ENCODE assay signal across 9 cellular contexts in genomic region chr20:7926767-7927166, GRCh38. TPM values are rescaled to one million over a fixed set of nuclear protein-coding genes. Genes with fewer than 3 reads are reported as not detected.
DNase-seq lines count a peak whose midpoint lies in the region; ATAC-seq, FAIRE-seq and TF ChIP-seq lines count a peak whose summit lies in the region.
"Had no signal": no experiment of that assay in that cellular context is flagged by ENCODE, and none has a peak within 500 bp of the region (broad histone marks: within the 10 kb centered on the region; RNA-seq: fewer than 3 reads in every experiment).

No MANE protein-coding gene starts in this region.

- intact Hi-C loops in kidney (cut with DNase I), result no loop called here

- H3K4me1 ChIP-seq in kidney (ENCODE audit: control insufficient read depth in 1 of 2, insufficient read depth in 1 of 2, low read depth in 1 of 2, low read length in 2 of 2), result no peaks in the 10 kb centered on the region

- FAIRE-seq in kidney (lab: Jason Lieb, UNC), result no peak
- FAIRE-seq: TTC549 had no signal

- H3K9me3 ChIP-seq in kidney (ENCODE audit: control insufficient read depth in 1 of 2, low read length in 2 of 2), result no peaks in the 10 kb centered on the region

- H3K27ac ChIP-seq in VCaP, result no peak overlapping the region
- H3K27ac ChIP-seq in kidney (ENCODE audit: low read depth in 2 of 2, low read length in 2 of 2), result no peak overlapping the region

- TF ChIP-seq CTCF in AG10803 (conservative IDR thresholded peaks at IDR 0.05; ENCODE audit: low read length) (peak; percentile 74), VCaP (conservative IDR thresholded peaks at IDR 0.05) (peak; percentile 84), kidney (IDR thresholded peaks at IDR 0.05; ENCODE audit: borderline replicate concordance, extremely low read depth, insufficient read depth) (peak; percentile 25)

- DNase-seq in AG10803 (ENCODE audit: low read depth) (peak; percentile 58), HCEC 1CT (peak; percentile 63), kidney (no peak), GF-D8 (lab: John Stamatoyannopoulos, UW) (no peak)

- ATAC-seq in HG03097 (IDR thresholded peaks at IDR 0.05; ENCODE audit: low FRiP score, unreplicated experiment) (no peak), GM21515 (IDR thresholded peaks at IDR 0.05; ENCODE audit: unreplicated experiment) (no peak), GM21723 (IDR thresholded peaks at IDR 0.05; ENCODE audit: unreplicated experiment) (no peak)

- no peak overlapping the region for H3K4me3 ChIP-seq in AG10803 (ENCODE audit: low read length)
- H3K4me3 ChIP-seq in kidney (ENCODE audit: low read length in 2 of 2), result no peak overlapping the region

- no peaks in the 10 kb centered on the region for H3K36me3 ChIP-seq in kidney (ENCODE audit: control insufficient read depth in 1 of 2, insufficient read depth in 2 of 2, low read length in 2 of 2)

- no peak overlapping the region for H3K9ac ChIP-seq in kidney (ENCODE audit: low read length in 2 of 2)

RNA-seq across cellular contexts. Expression of gene HAO1, which starts 13.5 kb away (rescaled TPM):
- not detected for total RNA-seq in kidney
- polyA plus RNA-seq in kidney (ENCODE audit: insufficient read depth, low read depth, low replicate concordance), result 0.86 TPM

Comparison
In these comparisons a context has a peak if more than half of its experiments do, and no peak if none do; other contexts are left out.
1. DNase-seq: peak in AG10803 (single experiment) and HCEC 1CT (single experiment); none in kidney (single experiment) and GF-D8 (single experiment).
2. CTCF ChIP-seq: peak in every context shown above with its lines; median percentile 84 in VCaP; 74 in AG10803; 25 in kidney.